In the genomic region with DNA sequence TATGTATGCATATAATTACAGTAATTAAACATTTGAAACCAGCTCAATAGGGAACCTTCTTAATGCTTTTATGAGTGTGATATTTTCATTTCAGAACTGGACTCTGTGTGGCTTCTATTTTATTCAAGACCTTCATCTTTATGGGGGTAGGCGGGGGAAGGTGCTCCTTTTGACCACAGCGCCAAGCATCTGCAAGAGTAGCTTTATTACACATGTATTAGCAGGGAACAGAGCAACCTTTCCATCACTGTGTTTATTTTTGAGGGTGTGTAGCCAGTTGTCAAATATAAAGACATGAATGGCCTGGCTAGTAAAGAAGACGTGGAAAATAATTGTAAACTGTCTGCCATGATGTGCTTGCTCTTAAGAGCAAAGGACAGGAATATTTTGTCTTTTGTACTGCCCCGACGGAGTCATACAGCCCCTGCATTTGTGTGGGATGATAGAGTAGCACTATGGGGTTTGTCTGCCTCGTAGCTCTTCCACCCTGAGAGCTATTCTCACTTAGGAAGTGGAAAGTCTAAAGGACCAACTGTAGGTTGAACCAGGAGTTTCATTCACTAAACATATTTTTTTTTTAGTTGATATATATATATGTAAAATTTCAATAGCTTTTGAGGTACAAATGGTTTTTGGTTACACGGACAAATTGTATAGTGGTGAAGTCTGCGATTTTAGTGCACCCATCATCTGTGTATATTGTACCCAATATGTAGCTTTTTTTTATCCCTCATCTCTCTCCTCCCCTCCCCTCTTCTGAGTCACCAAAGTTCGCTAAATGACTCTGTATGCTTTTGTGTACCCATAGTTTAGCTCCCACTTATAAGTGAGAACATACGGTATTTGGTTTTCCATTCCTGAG, we compare ENCODE assay signal across 10 cellular contexts.
DNase-seq lines count a peak whose midpoint lies in the region; TF ChIP-seq lines count a peak whose summit lies in the region.
"Had no signal": no experiment of that assay in that cellular context is flagged by ENCODE, and none has a peak within 500 bp of the region (broad histone marks: within the 10 kb centered on the region; RNA-seq: fewer than 3 reads in every experiment).

No MANE protein-coding gene starts in this region.

- H3K27ac Mint-ChIP-seq in MCF 10A (ENCODE audit: low read depth, unreplicated experiment) (no peak overlapping the region), type B pancreatic cell (no peak overlapping the region), osteocyte (ENCODE audit: unreplicated experiment) (no peak overlapping the region)

- TF ChIP-seq POLR2A in breast epithelium (IDR thresholded peaks at IDR 0.05) = no peak
- TF ChIP-seq POLR2A in thyroid gland (IDR thresholded peaks at IDR 0.05) = no peak

- H3K9me3 Mint-ChIP-seq in MCF 10A (ENCODE audit: unreplicated experiment) (peaks cover 10% of the 10 kb centered on the region), type B pancreatic cell (peaks cover 9% of the 10 kb centered on the region), osteocyte (ENCODE audit: unreplicated experiment) (peaks cover 24% of the 10 kb centered on the region)

- H3K4me1 ChIP-seq in breast epithelium = peaks cover 0 to 8% of the 10 kb centered on the region in 2 donors
- peaks cover 24 to 37% of the 10 kb centered on the region in 2 donors for H3K4me1 ChIP-seq in duodenal mucosa (ENCODE audit: control insufficient read depth in 1 of 2, insufficient read depth in 2 of 2, low read length in 2 of 2)
- peaks cover 20 to 43% of the 10 kb centered on the region in 2 donors for H3K4me1 ChIP-seq in thyroid gland
- H3K4me1 ChIP-seq: parathyroid adenoma had no signal

- POLR2A ChIA-PET in MCF 10A (lab: Yijun Ruan, JAX) = interaction anchor here (0.6 to 1.7 kb wide), 5 partner anchors 18 to 93 kb away, joined by 3 to 5 read pairs (median 4); partner anchors contain the start of gene CARMIL1

- H3K27ac ChIP-seq in breast epithelium = peak overlapping the region; percentile 78 to 81
- H3K27ac ChIP-seq in duodenal mucosa (ENCODE audit: low read depth, low read length) = peak overlapping the region; percentile 35
- peak overlapping the region in 2 of 3 donors; percentile 85 for H3K27ac ChIP-seq in thyroid gland
- H3K27ac ChIP-seq: parathyroid adenoma had no signal

- H3K27me3 ChIP-seq in breast epithelium (no peaks in the 10 kb centered on the region), duodenal mucosa (ENCODE audit: control insufficient read depth in 1 of 2, insufficient read depth in 2 of 2, low read length in 2 of 2) (no peaks in the 10 kb centered on the region), thyroid gland (no peaks in the 10 kb centered on the region)

- no TSS peak for BruUV-seq in MCF 10A (replicated peaks; lab: Mats Ljungman, UMichigan)

- H3K27me3 Mint-ChIP-seq in MCF 10A (ENCODE audit: insufficient read depth, unreplicated experiment) (no peaks in the 10 kb centered on the region), type B pancreatic cell (no peaks in the 10 kb centered on the region), osteocyte (ENCODE audit: unreplicated experiment) (no peaks in the 10 kb centered on the region)

- intact Hi-C loops in breast epithelium (cut with DNase I; ENCODE audit: low total_unique reads) = no loop called here
- intact Hi-C loops in MCF 10A (cut with micrococcal nuclease) = no loop called here
- intact Hi-C loops in thyroid gland (cut with DNase I) = no loop called here

- H3K9me3 ChIP-seq in breast epithelium = no peaks in the 10 kb centered on the region
- H3K9me3 ChIP-seq in duodenal mucosa (ENCODE audit: control insufficient read depth in 1 of 2, low read length in 2 of 2) = no peaks in the 10 kb centered on the region
- H3K9me3 ChIP-seq in thyroid gland = no peaks in the 10 kb centered on the region

- no peak for TF ChIP-seq CTCF in breast epithelium (IDR thresholded peaks at IDR 0.05)
- no peak for TF ChIP-seq CTCF in MCF 10A (IDR thresholded peaks at IDR 0.05; ENCODE audit: unreplicated experiment)
- TF ChIP-seq CTCF in thyroid gland (IDR thresholded peaks at IDR 0.05) = no peak
- TF ChIP-seq CTCF in type B pancreatic cell (conservative IDR thresholded peaks at IDR 0.05) = no peak
- no peak for TF ChIP-seq CTCF in osteocyte (IDR thresholded peaks at IDR 0.05)

- no peaks in the 10 kb centered on the region for H3K36me3 Mint-ChIP-seq in MCF 10A (ENCODE audit: insufficient read depth, unreplicated experiment)
- no peaks in the 10 kb centered on the region for H3K36me3 Mint-ChIP-seq in type B pancreatic cell
- peaks cover 8% of the 10 kb centered on the region for H3K36me3 Mint-ChIP-seq in osteocyte (ENCODE audit: unreplicated experiment)

- DNase-seq in breast epithelium (ENCODE audit: low spot score in 2 of 2) (no peak), MCF 10A (ENCODE audit: unreplicated experiment) (no peak), NCI-H774 (lab: John Stamatoyannopoulos, UW) (peak; percentile 27), thyroid gland (no peak), type B pancreatic cell (ENCODE audit: extremely low spot score, unreplicated experiment) (no peak), kidney glomerular epithelial cell (lab: John Stamatoyannopoulos, UW) (no peak), osteocyte (ENCODE audit: extremely low spot score, unreplicated experiment) (no peak)
- DNase-seq: NCI-H226 had no signal

- 91 to 92% methylated on average over 10 of the region's 10 CpGs for WGBS in thyroid gland, 2 donors

- CTCF ChIA-PET in MCF 10A (lab: Yijun Ruan, JAX) = interaction anchor here (0.5 to 1.1 kb wide), 6 partner anchors 16 to 102 kb away, joined by 3 to 6 read pairs (median 3); partner anchors contain the start of gene CARMIL1

- H3K4me3 ChIP-seq in breast epithelium (peak overlapping the region in 1 of 3 donors; percentile 38), duodenal mucosa (ENCODE audit: low read depth in 1 of 2, low read length in 2 of 2) (peak overlapping the region; percentile 38 to 45), thyroid gland (replicated peaks in 1 of 3) (no peak overlapping the region)

- H3K9ac ChIP-seq in duodenal mucosa (ENCODE audit: low read depth in 1 of 2, low read length in 2 of 2) = peak overlapping the region in 1 of 2 donors; percentile 57
- H3K9ac ChIP-seq: parathyroid adenoma had no signal

- H3K4me1 Mint-ChIP-seq in MCF 10A (ENCODE audit: insufficient read depth, unreplicated experiment) (peaks cover 24% of the 10 kb centered on the region), type B pancreatic cell (ENCODE audit: unreplicated experiment) (peaks cover 10% of the 10 kb centered on the region), osteocyte (ENCODE audit: unreplicated experiment) (peaks cover 29% of the 10 kb centered on the region)

- H3K36me3 ChIP-seq in breast epithelium (no peaks in the 10 kb centered on the region), duodenal mucosa (ENCODE audit: control insufficient read depth in 1 of 2, insufficient read depth in 2 of 2, low read length in 2 of 2) (no peaks in the 10 kb centered on the region), thyroid gland (no peaks in the 10 kb centered on the region)

- no peak overlapping the region for H3K4me3 Mint-ChIP-seq in MCF 10A (ENCODE audit: unreplicated experiment)
- H3K4me3 Mint-ChIP-seq in type B pancreatic cell = no peak overlapping the region
- no peak overlapping the region for H3K4me3 Mint-ChIP-seq in osteocyte (ENCODE audit: unreplicated experiment)

Comparison
In these comparisons a context has a peak if more than half of its experiments do, and no peak if none do; other contexts are left out.
1. H3K27ac ChIP-seq: peak in every context shown above with its lines; median percentile 85 in thyroid gland; 80 in breast epithelium; 35 in duodenal mucosa.
2. H3K4me3 ChIP-seq: peak in duodenal mucosa (2 of 2); none in thyroid gland (0 of 3).